In the genomic region with DNA sequence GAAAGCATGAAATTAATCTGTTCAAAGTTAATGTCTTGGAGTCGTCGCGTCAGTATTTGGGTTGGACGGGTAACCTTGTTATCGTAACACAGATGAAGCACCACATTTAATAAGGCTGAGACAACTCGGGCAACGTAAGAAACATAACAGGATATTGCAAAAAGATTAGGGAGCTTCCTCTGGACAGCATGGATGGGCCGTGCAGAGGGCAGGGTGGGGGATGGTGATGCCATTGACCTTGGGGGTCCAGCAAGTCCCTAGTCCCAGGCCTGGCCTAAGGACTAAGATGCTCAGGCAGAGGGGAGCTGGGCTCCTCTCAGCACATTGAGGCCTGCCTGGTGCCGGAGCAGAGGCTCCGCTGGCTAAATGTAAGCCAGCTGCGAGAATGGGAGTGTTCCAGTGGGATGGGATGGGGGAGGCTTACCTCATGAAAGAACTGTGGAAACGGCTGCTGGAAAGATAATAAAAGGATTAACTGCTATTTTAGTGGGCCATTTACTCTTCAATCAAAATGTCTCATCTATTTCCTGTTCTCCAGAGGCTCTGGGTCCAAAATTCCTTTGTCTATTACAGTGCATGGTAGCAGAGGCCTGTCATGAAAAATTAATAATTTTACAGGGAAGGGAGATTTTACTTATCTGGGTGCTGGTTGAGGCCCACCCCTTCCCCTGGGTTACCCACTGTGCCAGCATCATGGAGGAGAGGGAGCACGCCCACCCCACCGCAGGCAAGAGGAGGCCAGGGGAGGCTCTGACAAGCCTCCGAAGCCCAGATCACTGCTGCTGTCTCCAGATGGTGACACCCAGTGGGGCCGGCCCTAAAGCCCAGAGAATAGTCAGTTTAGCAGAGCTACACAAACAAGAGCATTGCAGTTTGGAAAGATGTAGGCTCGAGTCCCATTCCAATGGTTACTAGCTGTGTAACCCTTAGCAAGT, we compare ENCODE assay signal across 14 cellular contexts.
DNase-seq lines count a peak whose midpoint lies in the region; ATAC-seq and TF ChIP-seq lines count a peak whose summit lies in the region.
"Had no signal": no experiment of that assay in that cellular context is flagged by ENCODE, and none has a peak within 500 bp of the region (broad histone marks: within the 10 kb centered on the region; RNA-seq: fewer than 3 reads in every experiment).

No MANE protein-coding gene starts in this region.

- no peaks in the 10 kb centered on the region for H3K9me3 ChIP-seq in SK-N-MC (ENCODE audit: low read depth, low read length)
- no peaks in the 10 kb centered on the region for H3K9me3 ChIP-seq in gastroesophageal sphincter
- no peaks in the 10 kb centered on the region for H3K9me3 ChIP-seq in sigmoid colon
- no peaks in the 10 kb centered on the region for H3K9me3 ChIP-seq in osteoblast (ENCODE audit: low read depth, low read length)
- H3K9me3 ChIP-seq in thyroid gland: no peaks in the 10 kb centered on the region
- H3K9me3 ChIP-seq: MG63, SJCRH30 had no signal

- TF ChIP-seq CTCF in gastroesophageal sphincter (IDR thresholded peaks at IDR 0.05): no peak
- no peak for TF ChIP-seq CTCF in sigmoid colon (IDR thresholded peaks at IDR 0.05)
- no peak for TF ChIP-seq CTCF in osteoblast (IDR thresholded peaks at IDR 0.05; ENCODE audit: extremely low read depth, low read depth, low read length)
- no peak for TF ChIP-seq CTCF in thyroid gland (IDR thresholded peaks at IDR 0.05)

- H3K27ac ChIP-seq in SK-N-MC: peak overlapping the region; percentile 21; the same call in 1 of the 2 replicates
- H3K27ac ChIP-seq in gastroesophageal sphincter: peak overlapping the region in 2 of 4 donors; percentile 37 to 45
- peak overlapping the region in 1 of 4 donors; percentile 46 for H3K27ac ChIP-seq in sigmoid colon
- H3K27ac ChIP-seq in osteoblast (ENCODE audit: low read depth, low read length): no peak overlapping the region
- H3K27ac ChIP-seq in thyroid gland: no peak overlapping the region
- H3K27ac ChIP-seq: SJCRH30 had no signal

- intact Hi-C loops in sigmoid colon (cut with DNase I): no loop called here
- intact Hi-C loops in thyroid gland (cut with DNase I): no loop called here

- H3K36me3 ChIP-seq in SK-N-MC (ENCODE audit: insufficient read depth, low read length) (no peaks in the 10 kb centered on the region), gastroesophageal sphincter (no peaks in the 10 kb centered on the region), sigmoid colon (no peaks in the 10 kb centered on the region), osteoblast (ENCODE audit: insufficient read depth, low read length) (peaks cover 8% of the 10 kb centered on the region), thyroid gland (no peaks in the 10 kb centered on the region)
- H3K36me3 ChIP-seq: MG63, SJCRH30 had no signal

- H3K27me3 ChIP-seq in gastroesophageal sphincter (no peaks in the 10 kb centered on the region), sigmoid colon (peaks cover 0 to 6% (median 5%) of the 10 kb centered on the region in 3 donors), osteoblast (ENCODE audit: insufficient read depth, low read length) (no peaks in the 10 kb centered on the region), thyroid gland (no peaks in the 10 kb centered on the region)
- H3K27me3 ChIP-seq: MG63 had no signal

- no peak overlapping the region for H3K4me2 ChIP-seq in osteoblast (ENCODE audit: insufficient read depth, low read length)

- DNase-seq in EH (ENCODE audit: low read depth) (peak; percentile 57), SK-N-MC (ENCODE audit: low read depth, low spot score) (no peak), sigmoid colon (peak; percentile 53), osteoblast (ENCODE audit: insufficient read length, low spot score, missing footprints) (no peak), thyroid gland (no peak), superior temporal gyrus (ENCODE audit: extremely low spot score) (no peak), GM19240 (ENCODE audit: insufficient read length, low spot score) (no peak)
- DNase-seq: activated CD4-positive, alpha-beta T cell treated with anti-CD3 and anti-CD28 coated beads, Interleukin-2, amount 50 U/mL, for 48 hours; foreskin melanocyte; MG63; SJCRH30; stimulated activated CD4-positive, alpha-beta T cell treated with anti-CD3 and anti-CD28 coated beads, Interleukin-12 subunit alpha, Interleukin-12 subunit beta, amount 100 ng/mL, for 4 hours; substantia nigra had no signal

- peak; percentile 56 for ATAC-seq in gastroesophageal sphincter

- no peak for TF ChIP-seq EP300 in gastroesophageal sphincter (IDR thresholded peaks at IDR 0.05)
- TF ChIP-seq EP300 in sigmoid colon (IDR thresholded peaks at IDR 0.05): no peak

- H3K79me2 ChIP-seq in osteoblast (ENCODE audit: insufficient read depth, low read length): no peaks in the 10 kb centered on the region

- no peak overlapping the region for H3K9ac ChIP-seq in SK-N-MC (ENCODE audit: insufficient read length)

- H3K4me1 ChIP-seq in gastroesophageal sphincter: no peaks in the 10 kb centered on the region
- H3K4me1 ChIP-seq in sigmoid colon: peaks cover 0 to 5% (median 0%) of the 10 kb centered on the region in 4 donors
- H3K4me1 ChIP-seq in osteoblast (ENCODE audit: insufficient read depth, low read length): no peaks in the 10 kb centered on the region
- peaks cover 6 to 10% of the 10 kb centered on the region in 2 donors for H3K4me1 ChIP-seq in thyroid gland
- H3K4me1 ChIP-seq: SJCRH30 had no signal

- peaks cover 21% of the 10 kb centered on the region for H4K20me1 ChIP-seq in osteoblast (ENCODE audit: insufficient read depth, low read length)

- 65 to 66% methylated on average over 12 to 14 of the region's 17 CpGs for WGBS in gastroesophageal sphincter (ENCODE audit: low coverage in 1 of 2), 2 donors
- WGBS in sigmoid colon, 2 donors: 77 to 82% methylated on average over 17 of the region's 17 CpGs
- 82 to 83% methylated on average over 17 of the region's 17 CpGs for WGBS in thyroid gland, 2 donors

- H3K4me3 ChIP-seq in SK-N-MC (no peak overlapping the region), gastroesophageal sphincter (no peak overlapping the region), sigmoid colon (no peak overlapping the region), osteoblast (ENCODE audit: insufficient read depth, low read length) (no peak overlapping the region), thyroid gland (replicated peaks in 1 of 3) (no peak overlapping the region)
- H3K4me3 ChIP-seq: MG63, SJCRH30 had no signal

- no peak overlapping the region for H2AFZ ChIP-seq in osteoblast (ENCODE audit: low read length)

- TF ChIP-seq POLR2A in gastroesophageal sphincter (IDR thresholded peaks at IDR 0.05) (no peak), sigmoid colon (IDR thresholded peaks at IDR 0.05) (no peak), thyroid gland (IDR thresholded peaks at IDR 0.05) (no peak)

Comparison
In these comparisons a context has a peak if more than half of its experiments do, and no peak if none do; other contexts are left out.
1. DNase-seq: peak in EH (single experiment) and sigmoid colon (single experiment); none in SK-N-MC (single experiment), osteoblast (single experiment), thyroid gland (0 of 2), superior temporal gyrus (single experiment) and GM19240 (single experiment).